ENCODE assay signal across 11 cellular contexts in genomic region chr6:115969207-115969929, GRCh38.
DNase-seq lines count a peak whose midpoint lies in the region; ATAC-seq and TF ChIP-seq lines count a peak whose summit lies in the region.
"Had no signal": no experiment of that assay in that cellular context is flagged by ENCODE, and none has a peak within 500 bp of the region (broad histone marks: within the 10 kb centered on the region; RNA-seq: fewer than 3 reads in every experiment).

No MANE protein-coding gene starts in this region.

- H3K79me2 ChIP-seq in osteoblast (ENCODE audit: insufficient read depth, low read length) = no peaks in the 10 kb centered on the region

- peak overlapping the region; percentile 8 for H2AFZ ChIP-seq in osteoblast (ENCODE audit: low read length)

- no peaks in the 10 kb centered on the region for H3K36me3 ChIP-seq in RWPE2 (ENCODE audit: low read depth)
- H3K36me3 ChIP-seq in osteoblast (ENCODE audit: insufficient read depth, low read length) = no peaks in the 10 kb centered on the region

- no peak for TF ChIP-seq POLR2A in erythroblast (IDR thresholded peaks at IDR 0.05; ENCODE audit: low read length)

- no peaks in the 10 kb centered on the region for H3K9me3 Mint-ChIP-seq in glutamatergic neuron (ENCODE audit: unreplicated experiment)
- H3K9me3 Mint-ChIP-seq: nephron had no signal

- H3K4me1 ChIP-seq in RWPE2 (ENCODE audit: insufficient read depth, poor library complexity, severe bottlenecking) (no peaks in the 10 kb centered on the region), osteoblast (ENCODE audit: insufficient read depth, low read length) (peaks cover 3% of the 10 kb centered on the region)

- TF ChIP-seq CTCF in RWPE2 (IDR thresholded peaks at IDR 0.05; ENCODE audit: poor library complexity, severe bottlenecking) (no peak), glutamatergic neuron (IDR thresholded peaks at IDR 0.05; ENCODE audit: partially characterized antibody, unreplicated experiment) (no peak), osteoblast (IDR thresholded peaks at IDR 0.05; ENCODE audit: extremely low read depth, low read depth, low read length) (no peak)

- H3K4me3 ChIP-seq in RWPE2 (ENCODE audit: severe bottlenecking) (no peak overlapping the region), osteoblast (ENCODE audit: insufficient read depth, low read length) (no peak overlapping the region)

- H3K27me3 ChIP-seq in RWPE2 (ENCODE audit: insufficient read depth, poor library complexity, severe bottlenecking) (no peaks in the 10 kb centered on the region), osteoblast (ENCODE audit: insufficient read depth, low read length) (no peaks in the 10 kb centered on the region)

- H4K20me1 ChIP-seq in osteoblast (ENCODE audit: insufficient read depth, low read length) = no peaks in the 10 kb centered on the region

- peaks cover 6% of the 10 kb centered on the region for H3K4me1 Mint-ChIP-seq in glutamatergic neuron (ENCODE audit: low read depth, unreplicated experiment)
- H3K4me1 Mint-ChIP-seq: nephron had no signal

- ATAC-seq in RWPE2 (ENCODE audit: low read depth) = peak; percentile 19; the same call in 1 of the 3 replicates
- ATAC-seq in HG03135 (IDR thresholded peaks at IDR 0.05; ENCODE audit: unreplicated experiment) = no peak
- ATAC-seq in HG03378 (IDR thresholded peaks at IDR 0.05; ENCODE audit: unreplicated experiment) = no peak

- H3K27ac Mint-ChIP-seq in glutamatergic neuron (ENCODE audit: unreplicated experiment) = peak overlapping the region; percentile 80
- H3K27ac Mint-ChIP-seq: nephron had no signal

- no peaks in the 10 kb centered on the region for H3K27me3 Mint-ChIP-seq in glutamatergic neuron (ENCODE audit: unreplicated experiment)

- H3K27ac ChIP-seq in RWPE2 (ENCODE audit: poor library complexity, severe bottlenecking) = no peak overlapping the region
- H3K27ac ChIP-seq in osteoblast (ENCODE audit: low read depth, low read length) = no peak overlapping the region

- peak overlapping the region; percentile 24 for H3K4me2 ChIP-seq in osteoblast (ENCODE audit: insufficient read depth, low read length)

- no peaks in the 10 kb centered on the region for H3K36me3 Mint-ChIP-seq in glutamatergic neuron (ENCODE audit: unreplicated experiment)

- DNase-seq in ELF-1 (ENCODE audit: low read depth, low spot score) (peak; percentile 10), RWPE2 (ENCODE audit: low spot score) (no peak), glutamatergic neuron (peak; percentile 17), osteoblast (ENCODE audit: insufficient read length, low spot score, missing footprints) (no peak), H4 (ENCODE audit: low spot score) (no peak), erythroblast (lab: John Stamatoyannopoulos, UW) (no peak)
- DNase-seq: NCI-H2029 treated with DMSO at 0.1 percent for 48 hours; stimulated activated CD4-positive, alpha-beta T cell treated with anti-CD3 and anti-CD28 coated beads, Interleukin-12 subunit alpha, Interleukin-12 subunit beta, amount 100 ng/mL, for 4 hours had no signal

- H3K4me3 Mint-ChIP-seq in glutamatergic neuron (ENCODE audit: unreplicated experiment) = no peak overlapping the region
- H3K4me3 Mint-ChIP-seq: nephron had no signal

- H3K9me3 ChIP-seq in RWPE2 (ENCODE audit: severe bottlenecking) (no peaks in the 10 kb centered on the region), osteoblast (ENCODE audit: low read depth, low read length) (no peaks in the 10 kb centered on the region)

Comparison
In these comparisons a context has a peak if more than half of its experiments do, and no peak if none do; other contexts are left out.
1. DNase-seq: peak in ELF-1 (single experiment) and glutamatergic neuron (single experiment); none in RWPE2 (single experiment), osteoblast (single experiment), H4 (single experiment) and erythroblast (0 of 2).